19 cellular contexts compared by ENCODE assay signal in genomic region chr16:49836218-49836617, GRCh38. TPM values are rescaled to one million over a fixed set of nuclear protein-coding genes. Genes with fewer than 3 reads are reported as not detected.
DNase-seq lines count a peak whose midpoint lies in the region; ATAC-seq, FAIRE-seq and TF ChIP-seq lines count a peak whose summit lies in the region.
"Had no signal": no experiment of that assay in that cellular context is flagged by ENCODE, and none has a peak within 500 bp of the region (broad histone marks: within the 10 kb centered on the region; RNA-seq: fewer than 3 reads in every experiment).

No MANE protein-coding gene starts in this region.

- CTCF ChIA-PET in HepG2 (lab: Yijun Ruan, JAX; ENCODE audit: low intra/inter-chr PET ratio, low total read pairs), result no interaction called here
- CTCF ChIA-PET in CD4-positive, alpha-beta T cell (lab: Charles Lee), result no interaction called here

- H3K4me3 ChIP-seq in HepG2 (replicated peaks in 1 of 3; ENCODE audit: insufficient read depth in 1 of 3, low read depth in 2 of 3, low read length in 3 of 3) (no peak overlapping the region), right lobe of liver (no peak overlapping the region), sigmoid colon (no peak overlapping the region), vagina (no peak overlapping the region)

- no peak for DNase-seq in HepG2 (ENCODE audit: low spot score)
- DNase-seq in right lobe of liver, result no peak
- no peak for DNase-seq in glutamatergic neuron
- no peak for DNase-seq in sigmoid colon
- DNase-seq in vagina (ENCODE audit: extremely low spot score in 2 of 2), result no peak
- DNase-seq in RPMI8226, result no peak
- DNase-seq in MV-4-11 (lab: John Stamatoyannopoulos, UW), result no peak
- DNase-seq in CD4-positive, alpha-beta T cell, result no peak
- DNase-seq: activated CD4-positive, alpha-beta memory T cell treated with anti-CD3 and anti-CD28 coated beads, Interleukin-2, amount 10 ng/mL, durations not matched to agents 7 days and 5 days; CD8-positive, alpha-beta memory T cell; foreskin fibroblast; KBM-7; NCI-H1048; NCI-H2107; NCI-H69; T-cell had no signal

- no peak overlapping the region for H3K27ac ChIP-seq in HepG2 (ENCODE audit: extremely low read length, insufficient read depth, low read length)
- H3K27ac ChIP-seq in right lobe of liver, result no peak overlapping the region
- peak overlapping the region; percentile 67 to 88 (median 82) for H3K27ac ChIP-seq in sigmoid colon
- peak overlapping the region; percentile 95 for H3K27ac ChIP-seq in vagina
- H3K27ac ChIP-seq in CD4-positive, alpha-beta T cell (ENCODE audit: low read depth, low read length), result no peak overlapping the region
- H3K27ac ChIP-seq: HL-60 had no signal

- H3K36me3 Mint-ChIP-seq in glutamatergic neuron (ENCODE audit: unreplicated experiment), result no peaks in the 10 kb centered on the region
- no peaks in the 10 kb centered on the region for H3K36me3 Mint-ChIP-seq in CD4-positive, alpha-beta T cell (ENCODE audit: low read depth)
- H3K36me3 Mint-ChIP-seq: CD8-positive, alpha-beta memory T cell; T-cell had no signal

- no peak overlapping the region for H2AFZ ChIP-seq in HepG2 (ENCODE audit: low read length)

- H3K27me3 ChIP-seq in HepG2 (ENCODE audit: control insufficient read depth in 1 of 2, insufficient read depth in 2 of 2, low read length in 2 of 2) (peaks cover 10 to 56% of the 10 kb centered on the region in 2 experiments; a peak in 3 of 5 replicates), right lobe of liver (no peaks in the 10 kb centered on the region), sigmoid colon (peaks cover 0 to 26% (median 9%) of the 10 kb centered on the region in 3 donors), vagina (no peaks in the 10 kb centered on the region)
- peaks cover 21% of the 10 kb centered on the region for H3K27me3 ChIP-seq in CD4-positive, alpha-beta T cell (ENCODE audit: control insufficient read depth, insufficient read depth, low read length)

- POLR2A ChIA-PET in HepG2 (lab: Yijun Ruan, JAX), result no interaction called here
- POLR2A ChIA-PET in CD4-positive, alpha-beta T cell (lab: Charles Lee), result no interaction called here

- peak overlapping the region; percentile 61 for H3K4me3 Mint-ChIP-seq in glutamatergic neuron (ENCODE audit: unreplicated experiment)
- no peak overlapping the region for H3K4me3 Mint-ChIP-seq in CD4-positive, alpha-beta T cell
- H3K4me3 Mint-ChIP-seq: activated CD4-positive, alpha-beta memory T cell treated with anti-CD3 and anti-CD28 coated beads, Interleukin-2, amount 10 ng/mL, durations not matched to agents 7 days and 5 days; CD8-positive, alpha-beta memory T cell; T-cell had no signal

- no peak for TF ChIP-seq RAD21 in HepG2 (CRISPR knock-in tag; IDR thresholded peaks at IDR 0.05)

- peaks cover 64% of the 10 kb centered on the region for H3K4me1 Mint-ChIP-seq in glutamatergic neuron (ENCODE audit: low read depth, unreplicated experiment)
- no peaks in the 10 kb centered on the region for H3K4me1 Mint-ChIP-seq in CD4-positive, alpha-beta T cell (ENCODE audit: low read depth)
- H3K4me1 Mint-ChIP-seq: activated CD4-positive, alpha-beta memory T cell treated with anti-CD3 and anti-CD28 coated beads, Interleukin-2, amount 10 ng/mL, durations not matched to agents 7 days and 5 days; CD8-positive, alpha-beta memory T cell; T-cell had no signal

- peaks cover 29% of the 10 kb centered on the region for H3K9me3 Mint-ChIP-seq in glutamatergic neuron (ENCODE audit: unreplicated experiment)
- H3K9me3 Mint-ChIP-seq in CD4-positive, alpha-beta T cell, result no peaks in the 10 kb centered on the region
- H3K9me3 Mint-ChIP-seq: activated CD4-positive, alpha-beta memory T cell treated with anti-CD3 and anti-CD28 coated beads, Interleukin-2, amount 10 ng/mL, durations not matched to agents 7 days and 5 days; CD8-positive, alpha-beta memory T cell; T-cell had no signal

- no peaks in the 10 kb centered on the region for H4K20me1 ChIP-seq in HepG2 (ENCODE audit: insufficient read depth, low read length)

- no peak overlapping the region for H3K4me2 ChIP-seq in HepG2 (ENCODE audit: low read depth, low read length)

- H3K9me3 ChIP-seq in HepG2 (ENCODE audit: low read length), result no peaks in the 10 kb centered on the region
- H3K9me3 ChIP-seq in right lobe of liver, result no peaks in the 10 kb centered on the region
- no peaks in the 10 kb centered on the region for H3K9me3 ChIP-seq in sigmoid colon
- no peaks in the 10 kb centered on the region for H3K9me3 ChIP-seq in vagina
- H3K9me3 ChIP-seq in CD4-positive, alpha-beta T cell (ENCODE audit: control insufficient read depth, low read length), result no peaks in the 10 kb centered on the region

- H3K36me3 ChIP-seq in HepG2 (replicated peaks in 1 of 2; ENCODE audit: control insufficient read depth in 1 of 2, insufficient read depth in 2 of 2, low read length in 2 of 2) (no peaks in the 10 kb centered on the region), right lobe of liver (no peaks in the 10 kb centered on the region), sigmoid colon (no peaks in the 10 kb centered on the region), vagina (no peaks in the 10 kb centered on the region)

- no peak overlapping the region for H3K9ac ChIP-seq in HepG2 (ENCODE audit: insufficient read depth, low read depth, low read length)

- in situ Hi-C loops in HepG2 (cut with HindIII; ENCODE audit: extremely low pct_ligation_motif_present, low pct_unique_long_range_greater_than_20kb), result no loop called here

- ATAC-seq in HepG2, result peak; percentile 24
- ATAC-seq in right lobe of liver, result no peak
- no peak for ATAC-seq in CD4-positive, alpha-beta T cell (ENCODE audit: poor library complexity)
- ATAC-seq: T-cell had no signal

- TF ChIP-seq POLR2A in HepG2 (IDR thresholded peaks at IDR 0.05; ENCODE audit: insufficient read depth in 1 of 2, low read depth in 2 of 2, low read length in 2 of 2), result no peak
- no peak for TF ChIP-seq POLR2A in right lobe of liver (IDR thresholded peaks at IDR 0.05)
- TF ChIP-seq POLR2A in sigmoid colon (IDR thresholded peaks at IDR 0.05), result no peak
- no peak for TF ChIP-seq POLR2A in vagina (IDR thresholded peaks at IDR 0.05)

- TF ChIP-seq EP300 in HepG2 (IDR thresholded peaks at IDR 0.05; ENCODE audit: low read depth in 2 of 2, low read length in 2 of 2) (no peak), HepG2 (CRISPR knock-in tag; IDR thresholded peaks at IDR 0.05; ENCODE audit: borderline replicate concordance) (no peak), sigmoid colon (IDR thresholded peaks at IDR 0.05) (no peak)

- H3K79me2 ChIP-seq in HepG2 (ENCODE audit: insufficient read depth, low read length), result no peaks in the 10 kb centered on the region

- no peaks in the 10 kb centered on the region for H3K4me1 ChIP-seq in HepG2 (ENCODE audit: insufficient read depth, low read length)
- no peaks in the 10 kb centered on the region for H3K4me1 ChIP-seq in right lobe of liver
- H3K4me1 ChIP-seq in sigmoid colon, result peaks cover 0 to 71% (median 55%) of the 10 kb centered on the region in 4 donors
- H3K4me1 ChIP-seq in vagina, result peaks cover 74% of the 10 kb centered on the region

- 8% methylated on average over 2 of the region's 2 CpGs for WGBS in HepG2 (ENCODE audit: low lambda C conversion rate)
- no CpG with 5 or more reads among the region's 2 CpGs for WGBS in right lobe of liver (ENCODE audit: insufficient coverage, low coverage, low lambda C conversion rate, missing lambda C conversion rate)
- 87 to 92% methylated on average over 2 of the region's 2 CpGs for WGBS in sigmoid colon, 2 donors

- FAIRE-seq in HepG2 (lab: Jason Lieb, UNC), result no peak
- FAIRE-seq: GM19239, RCC 7860 had no signal

- no peak for TF ChIP-seq CTCF in HepG2 (CRISPR knock-in tag; IDR thresholded peaks at IDR 0.05)
- no peak for TF ChIP-seq CTCF in right lobe of liver (IDR thresholded peaks at IDR 0.05)
- TF ChIP-seq CTCF in glutamatergic neuron (IDR thresholded peaks at IDR 0.05; ENCODE audit: partially characterized antibody, unreplicated experiment), result no peak
- TF ChIP-seq CTCF in sigmoid colon (IDR thresholded peaks at IDR 0.05), result no peak
- TF ChIP-seq CTCF in vagina (IDR thresholded peaks at IDR 0.05), result no peak
- TF ChIP-seq CTCF in CD4-positive, alpha-beta T cell (IDR thresholded peaks at IDR 0.05), result no peak

- intact Hi-C loops in HepG2 (cut with micrococcal nuclease; ENCODE audit: unreplicated experiment), result no loop called here
- intact Hi-C loops in right lobe of liver (cut with DNase I), result no loop called here
- intact Hi-C loops in sigmoid colon (cut with DNase I), result no loop called here
- intact Hi-C loops in vagina (cut with DNase I), result no loop called here
- intact Hi-C loops in CD4-positive, alpha-beta T cell (cut with DNase I, micrococcal nuclease), result no loop called here

- H3K27ac Mint-ChIP-seq in glutamatergic neuron (ENCODE audit: unreplicated experiment), result peak overlapping the region; percentile 66
- H3K27ac Mint-ChIP-seq in CD4-positive, alpha-beta T cell, result no peak overlapping the region
- H3K27ac Mint-ChIP-seq: activated CD4-positive, alpha-beta memory T cell treated with anti-CD3 and anti-CD28 coated beads, Interleukin-2, amount 10 ng/mL, durations not matched to agents 7 days and 5 days; CD8-positive, alpha-beta memory T cell; T-cell had no signal

- no TSS peak for BruUV-seq in HepG2 (replicated peaks; lab: Mats Ljungman, UMichigan)

- peaks cover 11% of the 10 kb centered on the region for H3K27me3 Mint-ChIP-seq in glutamatergic neuron (ENCODE audit: unreplicated experiment)
- H3K27me3 Mint-ChIP-seq in CD4-positive, alpha-beta T cell, result peaks cover 36% of the 10 kb centered on the region

RNA-seq across cellular contexts. Expression of gene ZNF423, which starts 19.7 kb away (rescaled TPM):
- total RNA-seq in HepG2 (2016; rRNA removed; fragmentation: Illumina TruSeq; extraction: Trizol) (0.25 and 0.31 TPM in 2 replicates), right lobe of liver (1 to 10 TPM in 2 of 6 experiments, under 1 TPM in 4; 0.43 to 1.2 (median 0.89) TPM), glutamatergic neuron (ENCODE audit: unreplicated experiment) (149 TPM), sigmoid colon (10 to 100 TPM in 1 of 4 donors, 1 to 10 TPM in 3; 3.6 to 19.7 (median 5.0) TPM), vagina (10.3 TPM)
- total RNA-seq in HepG2 (2016; cell fraction: cytosol; rRNA removed; fragmentation: Illumina TruSeq; extraction: Trizol; ENCODE audit: low read depth), result 0.26 TPM in 1 of 2 replicates, not detected in the other
- 0.09 and 0.16 TPM in 2 replicates for total RNA-seq in HepG2 (2016; cell fraction: insoluble cytoplasmic fraction; rRNA removed; fragmentation: Illumina TruSeq; extraction: Trizol)
- total RNA-seq in HepG2 (2016; cell fraction: membrane; rRNA removed; fragmentation: Illumina TruSeq; extraction: Trizol), result 0.03 and 0.53 TPM in 2 replicates
- 0.03 and 0.13 TPM in 2 replicates for total RNA-seq in HepG2 (2016; cell fraction: nucleus; rRNA removed; fragmentation: Illumina TruSeq; extraction: Trizol)
- polyA plus RNA-seq in HepG2 (2011; rRNA removed) (0.05 and 0.07 TPM in 2 replicates), sigmoid colon (1 to 10 TPM in 2 of 3 donors, under 1 TPM in 1; 0.69 to 3.3 (median 1.2) TPM)
- 0.04 TPM in 2 replicates for polyA plus RNA-seq in HepG2 (2011; cell fraction: cytosol; rRNA removed)
- polyA plus RNA-seq in HepG2 (2011; cell fraction: nucleus; rRNA removed), result 0.10 TPM in 2 replicates
- polyA plus RNA-seq in HepG2 (2012), result 0.04 and 0.15 TPM in 2 replicates
- polyA plus RNA-seq in HepG2 (2016; cell fraction: cytosol; fragmentation: Illumina TruSeq; extraction: Trizol; ENCODE audit: low read depth), result 0.31 and 0.51 TPM in 2 replicates
- 0.05 and 0.10 TPM in 2 replicates for polyA plus RNA-seq in HepG2 (2016; cell fraction: insoluble cytoplasmic fraction; fragmentation: Illumina TruSeq; extraction: Trizol; ENCODE audit: low read depth)
- 0.15 TPM in 1 of 2 replicates, not detected in the other for polyA plus RNA-seq in HepG2 (2016; cell fraction: membrane; fragmentation: Illumina TruSeq; extraction: Trizol; ENCODE audit: low read depth)
- polyA plus RNA-seq in HepG2 (2016; cell fraction: nucleus; fragmentation: Illumina TruSeq; extraction: Trizol; ENCODE audit: insufficient read depth, low read depth), result not detected in 2 replicates
- 0.28 TPM in 1 of 2 replicates, not detected in the other for polyA minus RNA-seq in HepG2 (2011; rRNA and poly(A)+ RNA removed; ENCODE audit: low replicate concordance)
- polyA minus RNA-seq in HepG2 (2011; cell fraction: cytosol; rRNA and poly(A)+ RNA removed), result not detected in 2 replicates
- 0.13 TPM in 1 of 2 replicates, not detected in the other for polyA minus RNA-seq in HepG2 (2011; cell fraction: nucleus; rRNA and poly(A)+ RNA removed)
- not detected for total RNA-seq in CD4-positive, alpha-beta T cell
- total RNA-seq: activated CD4-positive, alpha-beta memory T cell treated with anti-CD3 and anti-CD28 coated beads, Interleukin-2, amount 10 ng/mL, durations not matched to agents 7 days and 5 days; CD8-positive, alpha-beta memory T cell had no signal
- polyA plus RNA-seq: CD8-positive, alpha-beta memory T cell had no signal

Comparison
In these comparisons a context has a peak if more than half of its experiments do, and no peak if none do; other contexts are left out.
1. H3K27ac ChIP-seq: peak in sigmoid colon (4 of 4) and vagina (single experiment); none in HepG2 (single experiment), right lobe of liver (0 of 3) and CD4-positive, alpha-beta T cell (single experiment).